1 cellular context compared by ENCODE assay signal in the genomic region with DNA sequence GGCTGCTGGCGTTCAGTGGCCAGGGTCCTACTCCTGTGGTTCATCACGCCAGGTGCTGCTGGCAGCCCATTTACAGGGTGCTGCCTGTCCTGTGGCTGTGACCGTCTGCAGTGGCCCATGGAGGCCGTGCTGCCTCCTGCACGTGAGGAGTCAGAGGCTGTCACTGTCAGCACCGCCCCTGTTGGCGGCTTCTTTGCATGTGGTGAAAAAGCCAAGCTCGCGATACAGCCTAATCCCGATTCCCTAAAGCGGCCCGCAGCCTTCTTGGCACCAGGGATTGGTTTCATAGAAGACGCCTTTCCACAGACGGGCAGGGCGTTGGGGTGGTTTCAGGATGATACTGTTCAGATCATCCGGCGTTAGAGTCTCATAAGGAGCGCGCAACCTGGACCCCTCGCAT.
TF ChIP-seq lines count a peak whose summit lies in the region.

No MANE protein-coding gene starts in this region.

TF ChIP-seq in GM23338, 12 proteins besides CTCF, POLR2A, EP300 and RAD21:
- TF ChIP-seq, protein P1, sequence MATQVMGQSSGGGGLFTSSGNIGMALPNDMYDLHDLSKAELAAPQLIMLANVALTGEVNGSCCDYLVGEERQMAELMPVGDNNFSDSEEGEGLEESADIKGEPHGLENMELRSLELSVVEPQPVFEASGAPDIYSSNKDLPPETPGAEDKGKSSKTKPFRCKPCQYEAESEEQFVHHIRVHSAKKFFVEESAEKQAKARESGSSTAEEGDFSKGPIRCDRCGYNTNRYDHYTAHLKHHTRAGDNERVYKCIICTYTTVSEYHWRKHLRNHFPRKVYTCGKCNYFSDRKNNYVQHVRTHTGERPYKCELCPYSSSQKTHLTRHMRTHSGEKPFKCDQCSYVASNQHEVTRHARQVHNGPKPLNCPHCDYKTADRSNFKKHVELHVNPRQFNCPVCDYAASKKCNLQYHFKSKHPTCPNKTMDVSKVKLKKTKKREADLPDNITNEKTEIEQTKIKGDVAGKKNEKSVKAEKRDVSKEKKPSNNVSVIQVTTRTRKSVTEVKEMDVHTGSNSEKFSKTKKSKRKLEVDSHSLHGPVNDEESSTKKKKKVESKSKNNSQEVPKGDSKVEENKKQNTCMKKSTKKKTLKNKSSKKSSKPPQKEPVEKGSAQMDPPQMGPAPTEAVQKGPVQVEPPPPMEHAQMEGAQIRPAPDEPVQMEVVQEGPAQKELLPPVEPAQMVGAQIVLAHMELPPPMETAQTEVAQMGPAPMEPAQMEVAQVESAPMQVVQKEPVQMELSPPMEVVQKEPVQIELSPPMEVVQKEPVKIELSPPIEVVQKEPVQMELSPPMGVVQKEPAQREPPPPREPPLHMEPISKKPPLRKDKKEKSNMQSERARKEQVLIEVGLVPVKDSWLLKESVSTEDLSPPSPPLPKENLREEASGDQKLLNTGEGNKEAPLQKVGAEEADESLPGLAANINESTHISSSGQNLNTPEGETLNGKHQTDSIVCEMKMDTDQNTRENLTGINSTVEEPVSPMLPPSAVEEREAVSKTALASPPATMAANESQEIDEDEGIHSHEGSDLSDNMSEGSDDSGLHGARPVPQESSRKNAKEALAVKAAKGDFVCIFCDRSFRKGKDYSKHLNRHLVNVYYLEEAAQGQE (IDR thresholded peaks at IDR 0.05; ENCODE audit: unreplicated experiment), result no peak
- TF ChIP-seq EZH2 (IDR thresholded peaks at IDR 0.05; ENCODE audit: low read depth, unreplicated experiment) (no peak), EZH2phosphoT487 (IDR thresholded peaks at IDR 0.05; ENCODE audit: unreplicated experiment) (no peak), CREB1 (CRISPR knock-in tag; IDR thresholded peaks at IDR 0.05; ENCODE audit: low read depth) (no peak), NANOG (IDR thresholded peaks at IDR 0.05; ENCODE audit: borderline replicate concordance) (no peak)
- TF ChIP-seq, protein P2, sequence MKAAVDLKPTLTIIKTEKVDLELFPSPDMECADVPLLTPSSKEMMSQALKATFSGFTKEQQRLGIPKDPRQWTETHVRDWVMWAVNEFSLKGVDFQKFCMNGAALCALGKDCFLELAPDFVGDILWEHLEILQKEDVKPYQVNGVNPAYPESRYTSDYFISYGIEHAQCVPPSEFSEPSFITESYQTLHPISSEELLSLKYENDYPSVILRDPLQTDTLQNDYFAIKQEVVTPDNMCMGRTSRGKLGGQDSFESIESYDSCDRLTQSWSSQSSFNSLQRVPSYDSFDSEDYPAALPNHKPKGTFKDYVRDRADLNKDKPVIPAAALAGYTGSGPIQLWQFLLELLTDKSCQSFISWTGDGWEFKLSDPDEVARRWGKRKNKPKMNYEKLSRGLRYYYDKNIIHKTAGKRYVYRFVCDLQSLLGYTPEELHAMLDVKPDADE (IDR thresholded peaks at IDR 0.05), result no peak
